Comparison of ENCODE assay signal across 8 cellular contexts in the genomic region with DNA sequence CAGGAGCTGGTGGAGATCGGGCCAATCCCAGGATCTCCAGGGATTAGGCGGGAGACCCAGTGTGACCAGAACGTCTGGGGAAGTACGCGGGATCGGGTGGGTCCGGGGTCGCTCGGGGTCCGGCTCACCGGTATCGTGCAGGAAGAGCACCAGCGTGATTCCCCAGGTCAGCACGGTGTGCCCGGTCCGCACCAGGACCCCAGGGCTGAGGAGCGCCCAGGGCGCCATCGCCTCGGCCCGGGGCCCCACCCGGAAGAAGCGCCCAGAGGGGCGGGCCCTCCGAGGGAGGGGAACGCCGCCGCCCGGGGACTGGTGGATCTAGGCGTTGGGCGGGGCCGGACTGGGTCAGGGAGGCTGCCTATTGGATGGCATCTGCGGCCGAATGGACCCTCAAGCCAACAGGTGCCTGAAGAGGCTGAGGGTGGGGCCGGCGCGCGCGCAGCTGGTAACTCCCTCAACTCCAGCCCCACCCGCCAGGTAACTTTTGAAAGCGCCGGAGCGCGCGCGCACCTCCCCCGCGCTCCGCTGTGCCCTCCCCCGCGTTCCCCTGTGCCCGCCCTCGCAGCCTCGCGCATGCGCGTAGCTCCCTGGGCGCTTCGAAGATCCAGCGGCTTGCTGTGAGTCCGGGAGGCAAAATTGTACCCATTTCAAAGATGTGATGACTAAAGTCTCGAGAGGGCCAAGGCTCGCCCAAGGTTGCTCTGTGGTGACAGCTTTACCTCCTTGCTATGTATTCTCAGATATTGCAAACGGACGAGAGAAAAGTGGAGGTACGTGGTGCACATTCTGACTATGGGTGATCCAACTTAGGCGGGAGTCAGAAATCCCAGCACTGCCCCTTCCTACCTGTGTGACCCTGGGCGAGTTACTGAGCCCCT. TPM values are rescaled to one million over a fixed set of nuclear protein-coding genes. Genes with fewer than 3 reads are reported as not detected.
DNase-seq lines count a peak whose midpoint lies in the region; ATAC-seq and TF ChIP-seq lines count a peak whose summit lies in the region.

ZDHHC12 (minus strand) TSS at position 262 of the 878 bp plus-strand sequence; CDS start at position 228, 34 bp downstream.

- H3K9me3 Mint-ChIP-seq in WTC11 = no peaks in the 10 kb centered on the region
- H3K9me3 Mint-ChIP-seq in immature natural killer cell = no peaks in the 10 kb centered on the region

- no peaks in the 10 kb centered on the region; the same call in 1 of the 2 replicates for H3K9me3 ChIP-seq in AG04450 (ENCODE audit: control insufficient read depth, insufficient read depth, low read length)

- peak within 1 kb of the TSS; percentile 96 for H3K4me3 Mint-ChIP-seq in WTC11
- peak within 1 kb of the TSS; percentile 93 to 94 (median 94) for H3K4me3 Mint-ChIP-seq in immature natural killer cell

- ATAC-seq in GM18909 (IDR thresholded peaks at IDR 0.05; ENCODE audit: poor library complexity, unreplicated experiment) = peak; percentile 95
- peak; percentile 96 for ATAC-seq in HG03175 (IDR thresholded peaks at IDR 0.05; ENCODE audit: unreplicated experiment)
- peak; percentile 93 for ATAC-seq in WTC11

- no peaks in the 10 kb centered on the region for H3K36me3 Mint-ChIP-seq in WTC11
- no peaks in the 10 kb centered on the region for H3K36me3 Mint-ChIP-seq in immature natural killer cell

- H3K27ac Mint-ChIP-seq in WTC11 = peak within 1 kb of the TSS; percentile 97
- H3K27ac Mint-ChIP-seq in immature natural killer cell = peak within 1 kb of the TSS; percentile 85 to 94 (median 93)

- peaks cover 15% of the 10 kb centered on the region for H3K4me1 Mint-ChIP-seq in WTC11
- H3K4me1 Mint-ChIP-seq in immature natural killer cell = peaks cover 25 to 32% of the 10 kb centered on the region in 2 donors

- no peaks in the 10 kb centered on the region for H3K27me3 ChIP-seq in AG04450 (ENCODE audit: control insufficient read depth, insufficient read depth, low read length)

- peak within 1 kb of the TSS; percentile 78 for H3K4me3 ChIP-seq in AG04450 (ENCODE audit: low read depth, low read length)
- H3K4me3 ChIP-seq in cardiac fibroblast (replicated peaks in 1 of 2; ENCODE audit: low read depth in 2 of 2, low read length in 2 of 2) = peak within 1 kb of the TSS; percentile 68 to 75

- TF ChIP-seq CTCF in AG04450 (IDR thresholded peaks at IDR 0.05; ENCODE audit: low read depth, low read length) (no peak), WTC11 (IDR thresholded peaks at IDR 0.05) (no peak), cardiac fibroblast (IDR thresholded peaks at IDR 0.05; ENCODE audit: low read depth, low read length) (no peak)

- no peak within 1 kb of the TSS for H3K27ac ChIP-seq in AG04450 (ENCODE audit: low read depth, low read length)

- CTCF ChIA-PET in AG04450 (lab: Charles Lee) (interaction anchor here (0.9 to 2.7 kb wide), 3 partner anchors 9 to 94 kb away, joined by 3 to 17 read pairs (median 12); partner anchors contain the start of gene ENDOG), WTC11 (lab: Charles Lee) (interaction anchor here (0.6 to 2.5 kb wide), 26 partner anchors 9 to 312 kb away, joined by 3 to 43 read pairs (median 4); partner anchors contain the start of genes ENDOG, MIGA2, PKN3 and SH3GLB2)

- POLR2A ChIA-PET in AG04450 (lab: Yijun Ruan, JAX) (interaction anchor here (0.6 to 1.0 kb wide), 5 partner anchors 10 to 94 kb away, joined by 3 to 7 read pairs (median 4); partner anchors contain the start of gene ENDOG), WTC11 (lab: Charles Lee) (interaction anchor here (0.6 to 1.8 kb wide), 13 partner anchors 9 to 177 kb away, joined by 3 to 7 read pairs (median 3); partner anchors contain the start of genes ENDOG and PKN3)

- H3K27me3 Mint-ChIP-seq in WTC11 (ENCODE audit: low read depth) (no peaks in the 10 kb centered on the region), immature natural killer cell (ENCODE audit: low read depth in 3 of 3) (peaks cover 4 to 11% (median 8%) of the 10 kb centered on the region in 3 donors)

- DNase-seq in AG04450 (ENCODE audit: low read depth, low spot score) (peak; percentile 81), NCI-H226 (peak; percentile 97), WTC11 (ENCODE audit: low spot score) (peak; percentile 99), cardiac fibroblast (ENCODE audit: low read depth in 2 of 2) (peak; percentile 94), immature natural killer cell (peak; percentile 98 to 99 (median 99)), smooth muscle cell of the brain vasculature (ENCODE audit: low read depth, low spot score) (peak; percentile 69)

TF ChIP-seq in WTC11, 78 proteins besides CTCF, POLR2A, EP300 and RAD21 (continues in another document):
- TF ChIP-seq, protein P1, sequence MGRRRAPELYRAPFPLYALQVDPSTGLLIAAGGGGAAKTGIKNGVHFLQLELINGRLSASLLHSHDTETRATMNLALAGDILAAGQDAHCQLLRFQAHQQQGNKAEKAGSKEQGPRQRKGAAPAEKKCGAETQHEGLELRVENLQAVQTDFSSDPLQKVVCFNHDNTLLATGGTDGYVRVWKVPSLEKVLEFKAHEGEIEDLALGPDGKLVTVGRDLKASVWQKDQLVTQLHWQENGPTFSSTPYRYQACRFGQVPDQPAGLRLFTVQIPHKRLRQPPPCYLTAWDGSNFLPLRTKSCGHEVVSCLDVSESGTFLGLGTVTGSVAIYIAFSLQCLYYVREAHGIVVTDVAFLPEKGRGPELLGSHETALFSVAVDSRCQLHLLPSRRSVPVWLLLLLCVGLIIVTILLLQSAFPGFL (CRISPR knock-in tag; IDR thresholded peaks at IDR 0.05; ENCODE audit: borderline replicate concordance) = no peak
- 0 out of 2 replicates have a peak, but pooled peaks have one; percentile 34 for TF ChIP-seq TEAD1 (CRISPR knock-in tag; IDR thresholded peaks at IDR 0.05)
- TF ChIP-seq GTF2I (CRISPR knock-in tag; conservative IDR thresholded peaks at IDR 0.05) = peak; percentile 100
- TF ChIP-seq ZNF396 (CRISPR knock-in tag; IDR thresholded peaks at IDR 0.05; ENCODE audit: borderline replicate concordance) = 0 out of 2 replicates have a peak, but pooled peaks have one; percentile 42
- TF ChIP-seq ZNF423 (CRISPR knock-in tag; IDR thresholded peaks at IDR 0.05) = peak; percentile 45
- TF ChIP-seq SP1 (CRISPR knock-in tag; conservative IDR thresholded peaks at IDR 0.05) = peak; percentile 97
- no peak for TF ChIP-seq CREB1 (CRISPR knock-in tag; IDR thresholded peaks at IDR 0.05)
- TF ChIP-seq MYBL2 (CRISPR knock-in tag; IDR thresholded peaks at IDR 0.05) = peak; percentile 82; the same call in 1 of the 2 replicates
- TF ChIP-seq NFATC4 (CRISPR knock-in tag; IDR thresholded peaks at IDR 0.05) = 0 out of 2 replicates have a peak, but pooled peaks have one; percentile 27
- TF ChIP-seq ZNF671 (CRISPR knock-in tag; IDR thresholded peaks at IDR 0.05) = no peak
- TF ChIP-seq GABPB1 (CRISPR knock-in tag; IDR thresholded peaks at IDR 0.05) = peak; percentile 54; the same call in 1 of the 2 replicates
- peak; percentile 55; the same call in 1 of the 2 replicates for TF ChIP-seq ZNF416 (CRISPR knock-in tag; IDR thresholded peaks at IDR 0.05)
- TF ChIP-seq, protein P2, sequence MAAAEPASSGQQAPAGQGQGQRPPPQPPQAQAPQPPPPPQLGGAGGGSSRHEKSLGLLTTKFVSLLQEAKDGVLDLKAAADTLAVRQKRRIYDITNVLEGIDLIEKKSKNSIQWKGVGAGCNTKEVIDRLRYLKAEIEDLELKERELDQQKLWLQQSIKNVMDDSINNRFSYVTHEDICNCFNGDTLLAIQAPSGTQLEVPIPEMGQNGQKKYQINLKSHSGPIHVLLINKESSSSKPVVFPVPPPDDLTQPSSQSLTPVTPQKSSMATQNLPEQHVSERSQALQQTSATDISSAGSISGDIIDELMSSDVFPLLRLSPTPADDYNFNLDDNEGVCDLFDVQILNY (CRISPR knock-in tag; IDR thresholded peaks at IDR 0.05) = peak; percentile 47; the same call in 1 of the 2 replicates
- TF ChIP-seq ESRRA (CRISPR knock-in tag; IDR thresholded peaks at IDR 0.05; ENCODE audit: borderline replicate concordance) = no peak
- TF ChIP-seq OVOL2 (CRISPR knock-in tag; IDR thresholded peaks at IDR 0.05; ENCODE audit: borderline replicate concordance) = no peak
- no peak for TF ChIP-seq HMGA2 (CRISPR knock-in tag; IDR thresholded peaks at IDR 0.05)
- peak; percentile 55; the same call in 1 of the 2 replicates for TF ChIP-seq MAX (CRISPR knock-in tag; IDR thresholded peaks at IDR 0.05)
- peak; percentile 86 for TF ChIP-seq NFYB (CRISPR knock-in tag; conservative IDR thresholded peaks at IDR 0.05; ENCODE audit: low read depth)
- no peak for TF ChIP-seq ATF1 (CRISPR knock-in tag; IDR thresholded peaks at IDR 0.05)
- TF ChIP-seq, protein P3, sequence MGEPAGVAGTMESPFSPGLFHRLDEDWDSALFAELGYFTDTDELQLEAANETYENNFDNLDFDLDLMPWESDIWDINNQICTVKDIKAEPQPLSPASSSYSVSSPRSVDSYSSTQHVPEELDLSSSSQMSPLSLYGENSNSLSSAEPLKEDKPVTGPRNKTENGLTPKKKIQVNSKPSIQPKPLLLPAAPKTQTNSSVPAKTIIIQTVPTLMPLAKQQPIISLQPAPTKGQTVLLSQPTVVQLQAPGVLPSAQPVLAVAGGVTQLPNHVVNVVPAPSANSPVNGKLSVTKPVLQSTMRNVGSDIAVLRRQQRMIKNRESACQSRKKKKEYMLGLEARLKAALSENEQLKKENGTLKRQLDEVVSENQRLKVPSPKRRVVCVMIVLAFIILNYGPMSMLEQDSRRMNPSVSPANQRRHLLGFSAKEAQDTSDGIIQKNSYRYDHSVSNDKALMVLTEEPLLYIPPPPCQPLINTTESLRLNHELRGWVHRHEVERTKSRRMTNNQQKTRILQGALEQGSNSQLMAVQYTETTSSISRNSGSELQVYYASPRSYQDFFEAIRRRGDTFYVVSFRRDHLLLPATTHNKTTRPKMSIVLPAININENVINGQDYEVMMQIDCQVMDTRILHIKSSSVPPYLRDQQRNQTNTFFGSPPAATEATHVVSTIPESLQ (CRISPR knock-in tag; IDR thresholded peaks at IDR 0.05) = no peak
- TF ChIP-seq NFE2L1 (CRISPR knock-in tag; IDR thresholded peaks at IDR 0.05) = 0 out of 2 replicates have a peak, but pooled peaks have one; percentile 28

RNA-seq across cellular contexts. Expression of gene ZDHHC12, which starts in this region (rescaled TPM):
- polyA plus RNA-seq in AG04450 (2011; rRNA removed) (23.2 and 33.7 TPM in 2 replicates), immature natural killer cell (10 to 100 TPM; 63.7 to 76.6 (median 66.6) TPM)
- polyA minus RNA-seq in AG04450 (2011; rRNA and poly(A)+ RNA removed) = 6.2 and 8.4 TPM in 2 replicates
- total RNA-seq in WTC11 (2021) = 39.7 to 46.3 TPM (median 45.2 TPM) in 3 replicates
